Comparison of ENCODE assay signal across 24 cellular contexts in the genomic region with DNA sequence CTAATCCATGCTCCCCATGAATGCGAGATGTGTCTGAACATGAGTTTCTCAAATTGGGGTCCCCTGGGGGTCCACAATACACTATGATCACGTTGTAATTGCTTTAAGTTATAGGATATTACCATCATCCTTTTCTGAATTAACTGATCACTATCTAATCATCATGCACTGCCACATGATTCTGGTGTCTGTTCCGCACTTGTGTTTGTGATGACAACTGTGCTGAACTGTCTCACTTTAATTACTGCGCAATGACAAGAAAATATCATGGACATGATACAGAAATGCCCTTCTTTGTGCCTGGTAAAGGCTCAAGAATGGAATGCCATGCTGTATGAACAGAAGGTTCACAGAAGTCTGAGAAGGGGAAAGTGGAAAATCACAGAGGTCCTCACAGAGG.
"Had no signal": no experiment of that assay in that cellular context is flagged by ENCODE, and none has a peak within 500 bp of the region (broad histone marks: within the 10 kb centered on the region; RNA-seq: fewer than 3 reads in every experiment).

No MANE protein-coding gene starts in this region.

- H3K4me3 ChIP-seq: colonic mucosa, coronary artery, dorsolateral prefrontal cortex, esophagus muscularis mucosa, esophagus squamous epithelium, gastrocnemius medialis, gastroesophageal sphincter, heart left ventricle, heart right ventricle had no signal

- H3K36me3 ChIP-seq: colonic mucosa, esophagus muscularis mucosa, esophagus squamous epithelium, gastrocnemius medialis, gastroesophageal sphincter, heart left ventricle, heart right ventricle had no signal

- ATAC-seq: effector memory CD8-positive, alpha-beta T cell; esophagus mucosa; foreskin keratinocyte; gastrocnemius medialis; gastroesophageal sphincter; heart left ventricle; heart right ventricle had no signal

- DNase-seq: colonic mucosa; cortex of kidney; dermis blood vessel endothelial cell; dorsolateral prefrontal cortex; effector CD4-positive, alpha-beta T cell; effector CD8-positive, alpha-beta T cell; effector memory CD4-positive, alpha-beta T cell; effector memory CD8-positive, alpha-beta T cell; endodermal cell; erythroblast; esophagus squamous epithelium; foreskin fibroblast; foreskin keratinocyte; foreskin melanocyte; gastrocnemius medialis; glutamatergic neuron; head of caudate nucleus; heart left ventricle; heart right ventricle had no signal

- H3K9me3 ChIP-seq: colonic mucosa, esophagus muscularis mucosa, esophagus squamous epithelium, gastrocnemius medialis, gastroesophageal sphincter had no signal

- H3K27ac ChIP-seq: colonic mucosa, coronary artery, dorsolateral prefrontal cortex, epithelial cell of prostate, esophagus muscularis mucosa, esophagus squamous epithelium, foreskin keratinocyte, gastroesophageal sphincter, heart left ventricle, heart right ventricle had no signal

- H3K27me3 ChIP-seq: colonic mucosa, foreskin keratinocyte, gastrocnemius medialis, heart right ventricle had no signal

- H3K4me1 ChIP-seq: colonic mucosa, esophagus muscularis mucosa, esophagus squamous epithelium, foreskin keratinocyte, gastroesophageal sphincter, heart left ventricle, heart right ventricle had no signal
